Comparison of ENCODE assay signal across 31 cellular contexts in genomic region chr16:71711789-71712188, GRCh38. TPM values are rescaled to one million over a fixed set of nuclear protein-coding genes. Genes with fewer than 3 reads are reported as not detected.
DNase-seq lines count a peak whose midpoint lies in the region; ATAC-seq, FAIRE-seq and TF ChIP-seq lines count a peak whose summit lies in the region.
"Had no signal": no experiment of that assay in that cellular context is flagged by ENCODE, and none has a peak within 500 bp of the region (broad histone marks: within the 10 kb centered on the region; RNA-seq: fewer than 3 reads in every experiment).

No MANE protein-coding gene starts in this region.

- H2BK12ac ChIP-seq in H1 (ENCODE audit: low read depth, low read length) = no peak overlapping the region

- no peaks in the 10 kb centered on the region for H3K9me2 ChIP-seq in Karpas-422 (replicated peaks; ENCODE audit: insufficient read depth, low read length)

- H4K8ac ChIP-seq in H1 (ENCODE audit: extremely low read depth, insufficient read depth, low read length) = no peak overlapping the region

- no peaks in the 10 kb centered on the region for H3K9me3 ChIP-seq in Karpas-422 (ENCODE audit: low read length)
- no peaks in the 10 kb centered on the region for H3K9me3 ChIP-seq in H1 (ENCODE audit: insufficient read depth in 2 of 2, low read depth in 1 of 2, low read length in 1 of 2)
- no peaks in the 10 kb centered on the region for H3K9me3 ChIP-seq in small intestine (ENCODE audit: control insufficient read depth, low read depth)
- no peaks in the 10 kb centered on the region for H3K9me3 ChIP-seq in T-helper 17 cell (ENCODE audit: control insufficient read depth, low read length, poor library complexity, severe bottlenecking)
- H3K9me3 ChIP-seq: BE2C, body of pancreas, esophagus muscularis mucosa, Peyer's patch, psoas muscle, sigmoid colon had no signal

- no peaks in the 10 kb centered on the region for H3K23me2 ChIP-seq in H1 (ENCODE audit: low read depth, low read length)

- H3K4me1 ChIP-seq in Karpas-422 (ENCODE audit: low read length) (peaks cover 72% of the 10 kb centered on the region), H1 (replicated peaks in 1 of 4; ENCODE audit: control insufficient read depth in 3 of 4, insufficient read depth in 4 of 4, low read length in 3 of 4) (peaks cover 3 to 16% (median 12%) of the 10 kb centered on the region in 4 experiments; a peak in 5 of 7 replicates), small intestine (ENCODE audit: control insufficient read depth in 2 of 2, insufficient read depth in 1 of 2, low read depth in 1 of 2, low read length in 1 of 2) (peaks cover 4 to 5% of the 10 kb centered on the region in 2 donors)
- H3K4me1 ChIP-seq: BE2C had no signal

- whole genome bisulfite sequencing in H1 (ENCODE audit: extremely low coverage in 1 of 2, insufficient coverage in 1 of 2, insufficient read length in 1 of 2, insufficient replicate concordance in 2 of 2, low coverage in 1 of 2, low lambda C conversion rate in 2 of 2, missing lambda C conversion rate in 1 of 2), 2 experiments = 66% methylated on average over 3 of the region's 3 CpGs; no CpG with 5 or more reads in 1 of the 2 experiments
- 56 to 67% (median 65%) methylated on average over 3 of the region's 3 CpGs for WGBS in small intestine, 3 donors

- no peaks in the 10 kb centered on the region for H3K9me3 Mint-ChIP-seq in activated naive CD8-positive, alpha-beta T cell treated with anti-CD3 and anti-CD28 coated beads, Interleukin-2, amount 50 U/mL, for 24 hours
- no peaks in the 10 kb centered on the region for H3K9me3 Mint-ChIP-seq in activated naive CD8-positive, alpha-beta T cell treated with anti-CD3 and anti-CD28 coated beads for 36 hours
- H3K9me3 Mint-ChIP-seq: CD8-positive, alpha-beta T cell; nephron had no signal

- no peak for TF ChIP-seq RAD21 in H1 (IDR thresholded peaks at IDR 0.05 in 1 of 2, conservative IDR thresholded peaks at IDR 0.05 in 1 of 2; ENCODE audit: low read depth in 2 of 2, low read length in 2 of 2)

- no peak overlapping the region for H3K18ac ChIP-seq in H1 (ENCODE audit: extremely low read depth, low read length)

- H3K4ac ChIP-seq in H1 (replicated peaks; ENCODE audit: insufficient read length, low read depth, low read length) = no peak overlapping the region

- peak; percentile 24 for FAIRE-seq in H1 (lab: Jason Lieb, UNC)
- no peak for FAIRE-seq in small intestine (lab: Jason Lieb, UNC)
- no peak for FAIRE-seq in D721Med (lab: Jason Lieb, UNC)

- H3K4me3 ChIP-seq in Karpas-422 (ENCODE audit: low read length) = peak overlapping the region; percentile 50
- peak overlapping the region in 1 of 4 experiments; percentile 0; a peak in 1 of 8 replicates for H3K4me3 ChIP-seq in H1 (ENCODE audit: extremely low read depth in 1 of 4, insufficient read depth in 2 of 4, low read depth in 3 of 4, low read length in 4 of 4)
- H3K4me3 ChIP-seq in small intestine (ENCODE audit: low read depth in 1 of 2, low read length in 2 of 2) = no peak overlapping the region
- H3K4me3 ChIP-seq: body of pancreas, esophagus muscularis mucosa, Peyer's patch, psoas muscle, sigmoid colon had no signal

- H3K27ac Mint-ChIP-seq in activated naive CD8-positive, alpha-beta T cell treated with anti-CD3 and anti-CD28 coated beads, Interleukin-2, amount 50 U/mL, for 24 hours = no peak overlapping the region
- H3K27ac Mint-ChIP-seq in activated naive CD8-positive, alpha-beta T cell treated with anti-CD3 and anti-CD28 coated beads for 36 hours = no peak overlapping the region
- no peak overlapping the region for H3K27ac Mint-ChIP-seq in T-helper 17 cell
- H3K27ac Mint-ChIP-seq: CD8-positive, alpha-beta T cell; nephron had no signal

- no peak overlapping the region for H3K23ac ChIP-seq in H1 (ENCODE audit: insufficient read length)

- H3K36me3 ChIP-seq in Karpas-422 (ENCODE audit: insufficient read depth, low read length) = peaks cover 6% of the 10 kb centered on the region; the same call in 1 of the 2 replicates
- peaks cover 0 to 9% (median 0%) of the 10 kb centered on the region in 4 experiments; a peak in 1 of 8 replicates for H3K36me3 ChIP-seq in H1 (ENCODE audit: control insufficient read depth in 2 of 4, insufficient read depth in 4 of 4, low read length in 3 of 4)
- H3K36me3 ChIP-seq in small intestine (ENCODE audit: control insufficient read depth in 2 of 2, insufficient read depth in 2 of 2, low read length in 2 of 2) = peaks cover 0 to 3% of the 10 kb centered on the region in 2 donors
- H3K36me3 ChIP-seq: BE2C had no signal

- no peak overlapping the region for H4K91ac ChIP-seq in H1 (replicated peaks; ENCODE audit: insufficient read length, low read length)

- H3K56ac ChIP-seq in H1 (replicated peaks; ENCODE audit: insufficient read length, low read depth, low read length) = no peak overlapping the region

- H3K9ac ChIP-seq in Karpas-422 (ENCODE audit: low read length) (peak overlapping the region; percentile 44), H1 (replicated peaks in 1 of 4; ENCODE audit: extremely low read depth in 1 of 4, low read depth in 3 of 4, low read length in 3 of 4) (peak overlapping the region in 1 of 4 experiments; percentile 8; a peak in 1 of 7 replicates)

- H3K4me2 ChIP-seq in Karpas-422 (ENCODE audit: low read depth, low read length, poor library complexity, severe bottlenecking) = peak overlapping the region; percentile 69
- peak overlapping the region; percentile 18 to 52; a peak in 3 of 4 replicates for H3K4me2 ChIP-seq in H1 (ENCODE audit: insufficient read depth in 1 of 2, low read depth in 2 of 2, low read length in 2 of 2)

- TF ChIP-seq CTCF in H1 (IDR thresholded peaks at IDR 0.05; ENCODE audit: control extremely low read depth in 1 of 3, insufficient read depth in 1 of 3, low read depth in 1 of 3, low read length in 3 of 3) (no peak), D721Med (IDR thresholded peaks at IDR 0.05; ENCODE audit: insufficient read depth, missing control alignments) (no peak)

- H2AFZ ChIP-seq in Karpas-422 (ENCODE audit: low read length) (peak overlapping the region; percentile 20; the same call in 1 of the 2 replicates), H1 (ENCODE audit: low read length) (no peak overlapping the region)

- no peak for TF ChIP-seq POLR2A in H1 (IDR thresholded peaks at IDR 0.05; ENCODE audit: control extremely low read depth in 1 of 2, low read depth in 2 of 2, low read length in 2 of 2)

- H2BK120ac ChIP-seq in H1 (replicated peaks; ENCODE audit: low read depth, low read length) = no peak overlapping the region

- TF ChIP-seq EP300 in H1 (IDR thresholded peaks at IDR 0.05; ENCODE audit: borderline replicate concordance in 1 of 2, low read depth in 2 of 2, low read length in 2 of 2) = no peak

- 0 out of 2 replicates have a peak, but pooled peaks cover 2% of the 10 kb centered on the region for H3K79me1 ChIP-seq in H1 (ENCODE audit: low read depth, low read length)

- H3K4me3 Mint-ChIP-seq in activated naive CD8-positive, alpha-beta T cell treated with anti-CD3 and anti-CD28 coated beads, Interleukin-2, amount 50 U/mL, for 24 hours = no peak overlapping the region
- H3K4me3 Mint-ChIP-seq in activated naive CD8-positive, alpha-beta T cell treated with anti-CD3 and anti-CD28 coated beads for 36 hours = no peak overlapping the region
- no peak overlapping the region for H3K4me3 Mint-ChIP-seq in T-helper 17 cell
- H3K4me3 Mint-ChIP-seq: CD8-positive, alpha-beta T cell; nephron had no signal

- no peak overlapping the region for H2BK15ac ChIP-seq in H1 (ENCODE audit: low read length)

- H3K27me3 ChIP-seq in Karpas-422 (ENCODE audit: low read length) = no peaks in the 10 kb centered on the region
- no peaks in the 10 kb centered on the region for H3K27me3 ChIP-seq in H1 (replicated peaks in 1 of 4; ENCODE audit: control insufficient read depth in 3 of 4, extremely low read depth in 1 of 4, insufficient read depth in 3 of 4, low read length in 3 of 4)
- H3K27me3 ChIP-seq in small intestine (ENCODE audit: control insufficient read depth in 2 of 2, insufficient read depth in 2 of 2, low read length in 2 of 2) = no peaks in the 10 kb centered on the region
- H3K27me3 ChIP-seq: BE2C, body of pancreas, esophagus muscularis mucosa, foreskin keratinocyte, Peyer's patch, sigmoid colon had no signal

- peak; percentile 33 for ATAC-seq in activated naive CD8-positive, alpha-beta T cell treated with anti-CD3 and anti-CD28 coated beads, Interleukin-2, amount 50 U/mL, for 24 hours
- ATAC-seq in T-helper 17 cell = no peak
- ATAC-seq: body of pancreas; CD8-positive, alpha-beta T cell; foreskin keratinocyte; psoas muscle had no signal

- POLR2A ChIA-PET in H1 (lab: Charles Lee; ENCODE audit: partially characterized antibody) = interaction anchor here (1.0 to 2.4 kb wide), 3 partner anchors 9 to 14 kb away, joined by 3 to 6 read pairs (median 6); partner anchors contain the start of gene PHLPP2

- CTCF ChIA-PET in H1 (lab: Charles Lee; ENCODE audit: partially characterized antibody) = interaction anchor here (2.3 kb wide), 1 partner anchor 67 kb away, joined by 9 read pairs; no protein-coding TSS in a partner anchor

- H3K27ac ChIP-seq in Karpas-422 (ENCODE audit: low read length) = peak overlapping the region; percentile 44
- no peak overlapping the region for H3K27ac ChIP-seq in H1 (ENCODE audit: low read depth, low read length)
- no peak overlapping the region for H3K27ac ChIP-seq in small intestine (ENCODE audit: low read depth in 1 of 2, low read length in 1 of 2)
- H3K27ac ChIP-seq: body of pancreas, esophagus muscularis mucosa, foreskin keratinocyte, HL-60, psoas muscle, sigmoid colon had no signal

- H3K79me2 ChIP-seq in Karpas-422 (ENCODE audit: low read length) (peaks cover 96% of the 10 kb centered on the region), H1 (ENCODE audit: control insufficient read depth in 1 of 2, insufficient read depth in 2 of 2, low read length in 2 of 2) (peaks cover 0 to 37% of the 10 kb centered on the region in 2 experiments; a peak in 2 of 4 replicates)

- H3K4me1 Mint-ChIP-seq in activated naive CD8-positive, alpha-beta T cell treated with anti-CD3 and anti-CD28 coated beads, Interleukin-2, amount 50 U/mL, for 24 hours = peaks cover 9% of the 10 kb centered on the region
- H3K4me1 Mint-ChIP-seq in activated naive CD8-positive, alpha-beta T cell treated with anti-CD3 and anti-CD28 coated beads for 36 hours = peaks cover 11% of the 10 kb centered on the region
- peaks cover 13% of the 10 kb centered on the region for H3K4me1 Mint-ChIP-seq in T-helper 17 cell

- no peak overlapping the region for H2BK5ac ChIP-seq in H1 (ENCODE audit: low read depth, low read length)

- H4K20me1 ChIP-seq in Karpas-422 (ENCODE audit: insufficient read depth, low read depth, low read length) (no peaks in the 10 kb centered on the region), H1 (replicated peaks in 1 of 2; ENCODE audit: control insufficient read depth in 1 of 2, insufficient read depth in 2 of 2, low read length in 2 of 2) (no peaks in the 10 kb centered on the region)

- no peak overlapping the region for H4K5ac ChIP-seq in H1 (ENCODE audit: insufficient read length, low read depth, low read length)

- H3K36me3 Mint-ChIP-seq in activated naive CD8-positive, alpha-beta T cell treated with anti-CD3 and anti-CD28 coated beads, Interleukin-2, amount 50 U/mL, for 24 hours (ENCODE audit: low read depth) = no peaks in the 10 kb centered on the region
- H3K36me3 Mint-ChIP-seq in activated naive CD8-positive, alpha-beta T cell treated with anti-CD3 and anti-CD28 coated beads for 36 hours = peaks cover 2% of the 10 kb centered on the region
- H3K36me3 Mint-ChIP-seq in T-helper 17 cell (ENCODE audit: low read depth) = peaks cover 5% of the 10 kb centered on the region

- H3K14ac ChIP-seq in H1 (ENCODE audit: insufficient read length) = no peak overlapping the region

- H2BK20ac ChIP-seq in H1 (ENCODE audit: low read length) = no peak overlapping the region

- H2AK5ac ChIP-seq in H1 (ENCODE audit: low read depth, low read length) = no peak overlapping the region

- no peaks in the 10 kb centered on the region for H3K27me3 Mint-ChIP-seq in activated naive CD8-positive, alpha-beta T cell treated with anti-CD3 and anti-CD28 coated beads, Interleukin-2, amount 50 U/mL, for 24 hours
- H3K27me3 Mint-ChIP-seq in activated naive CD8-positive, alpha-beta T cell treated with anti-CD3 and anti-CD28 coated beads for 36 hours = no peaks in the 10 kb centered on the region
- no peaks in the 10 kb centered on the region for H3K27me3 Mint-ChIP-seq in T-helper 17 cell

- DNase-seq in activated naive CD8-positive, alpha-beta T cell treated with anti-CD3 and anti-CD28 coated beads, Interleukin-2, amount 50 U/mL, for 24 hours = no peak
- DNase-seq in activated naive CD8-positive, alpha-beta T cell treated with anti-CD3 and anti-CD28 coated beads for 36 hours = no peak
- DNase-seq in Karpas-422 (no peak), H1 (ENCODE audit: low read depth in 1 of 2, low spot score in 2 of 2) (no peak), small intestine (peak; percentile 39), T-helper 17 cell (no peak), D721Med (ENCODE audit: insufficient read length, low spot score) (no peak), NCI-H524 treated with DMSO at 0.1 percent for 48 hours (lab: John Stamatoyannopoulos, UW) (no peak)
- DNase-seq: ACHN; activated CD4-positive, alpha-beta T cell treated with anti-CD3 and anti-CD28 coated beads for 48 hours; activated gamma-delta T cell; BE2C; body of pancreas; CD8-positive, alpha-beta T cell; dermis blood vessel endothelial cell; DMS 273 treated with DMSO at 0.1 percent for 48 hours; foreskin keratinocyte; head of caudate nucleus; NCI-H1436 treated with DMSO at 0.1 percent for 48 hours; NCI-H2081 treated with DMSO at 0.1 percent for 48 hours; NCI-H2227 treated with DMSO at 0.1 percent for 48 hours; NCI-H69; psoas muscle; SHP77 treated with DMSO at 0.1 percent for 48 hours; sigmoid colon; stimulated activated CD4-positive, alpha-beta T cell treated with anti-CD3 and anti-CD28 coated beads, Interleukin-4, amount 100 ng/mL, for 1 hour; trophoblast cell had no signal

RNA-seq across cellular contexts. Expression of gene PHLPP2, which starts 12.7 kb away (rescaled TPM):
- 1 to 10 TPM; 9.3 to 9.8 TPM for total RNA-seq in activated naive CD8-positive, alpha-beta T cell treated with anti-CD3 and anti-CD28 coated beads for 36 hours
- 10.9 and 14.8 TPM in 2 replicates for total RNA-seq in Karpas-422 (2014; rRNA removed; shearing (Covaris generic); ENCODE audit: low replicate concordance)
- 12.8 and 12.9 TPM in 2 replicates for total RNA-seq in H1 (2021; fragmentation: NEBNext Ultra II Directional; extraction: Animal tissue kit (Norgen Biotek cat#: 25700))
- polyA plus RNA-seq in H1 (2011; rRNA removed) = 6.2 and 7.3 TPM in 2 replicates
- polyA plus RNA-seq in H1 (2011; cell fraction: cytosol; rRNA removed) = 8.4 TPM
- polyA plus RNA-seq in H1 (2011; cell fraction: nucleus; rRNA removed) = 12.3 TPM
- 6.0 to 7.7 TPM (median 7.4 TPM) in 4 replicates for polyA plus RNA-seq in H1 (2012, experiment 1 of 2)
- 0.55 TPM for polyA plus RNA-seq in H1 (2012, experiment 2 of 2)
- 5.1 TPM for polyA plus RNA-seq in H1 (2013, experiment 1 of 2)
- polyA plus RNA-seq in H1 (2013, experiment 2 of 2) = 5.6 TPM
- 38.1 and 51.2 TPM in 2 replicates for polyA minus RNA-seq in H1 (2011; rRNA and poly(A)+ RNA removed)
- polyA minus RNA-seq in H1 (2011; cell fraction: cytosol; rRNA and poly(A)+ RNA removed) = 14.8 TPM
- 21.3 TPM for polyA minus RNA-seq in H1 (2011; cell fraction: nucleus; rRNA and poly(A)+ RNA removed)
- 10 to 100 TPM in 2 of 3 donors, 1 to 10 TPM in 1; 3.6 to 16.8 (median 15.4) TPM for polyA plus RNA-seq in small intestine
- total RNA-seq in T-helper 17 cell = 10 to 100 TPM in 1 of 2 donors, 1 to 10 TPM in 1; 9.3 to 10.2 TPM
